ENCODE assay signal across 28 cellular contexts in the genomic region with DNA sequence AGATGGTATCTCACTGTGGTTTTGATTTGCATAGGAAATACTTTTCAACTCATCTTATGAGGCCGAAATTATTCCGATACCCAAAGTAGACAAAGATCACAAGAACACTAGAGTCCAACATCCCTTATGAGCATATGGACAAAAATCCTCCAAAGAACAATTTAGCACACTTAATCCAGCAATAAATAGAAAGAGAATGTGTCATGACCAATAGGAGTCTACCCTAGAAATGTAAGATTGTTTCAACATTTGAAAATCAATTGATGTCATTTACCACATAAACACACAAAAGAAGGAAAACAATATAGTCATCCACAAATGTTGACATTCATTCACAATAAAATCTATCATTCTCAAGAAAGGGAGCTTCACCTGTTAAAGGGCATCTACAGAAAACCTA.
"Had no signal": no experiment of that assay in that cellular context is flagged by ENCODE, and none has a peak within 500 bp of the region (broad histone marks: within the 10 kb centered on the region; RNA-seq: fewer than 3 reads in every experiment).

No MANE protein-coding gene starts in this region.

- H3K4me1 ChIP-seq: colonic mucosa, esophagus muscularis mucosa, esophagus squamous epithelium, foreskin keratinocyte, gastrocnemius medialis, gastroesophageal sphincter, heart left ventricle, heart right ventricle had no signal

- H3K4me3 ChIP-seq: colonic mucosa, coronary artery, dorsolateral prefrontal cortex, esophagus muscularis mucosa, esophagus squamous epithelium, gastrocnemius medialis, gastroesophageal sphincter, heart left ventricle, heart right ventricle had no signal

- ATAC-seq: effector memory CD8-positive, alpha-beta T cell; esophagus mucosa; foreskin keratinocyte; gastrocnemius medialis; gastroesophageal sphincter; heart left ventricle; heart right ventricle had no signal

- H3K36me3 ChIP-seq: colonic mucosa, esophagus muscularis mucosa, esophagus squamous epithelium, gastrocnemius medialis, gastroesophageal sphincter, heart left ventricle, heart right ventricle had no signal

- FAIRE-seq: colon, endometrium, endothelial cell of umbilical vein, frontal cortex had no signal

- DNase-seq: colonic mucosa; cortex of kidney; dermis blood vessel endothelial cell; dorsolateral prefrontal cortex; effector CD4-positive, alpha-beta T cell; effector CD8-positive, alpha-beta T cell; effector memory CD4-positive, alpha-beta T cell; effector memory CD8-positive, alpha-beta T cell; endodermal cell; erythroblast; esophagus squamous epithelium; foreskin fibroblast; foreskin keratinocyte; foreskin melanocyte; gastrocnemius medialis; glutamatergic neuron; head of caudate nucleus; heart left ventricle; heart right ventricle had no signal

- H3K9me3 ChIP-seq: colonic mucosa, esophagus muscularis mucosa, esophagus squamous epithelium, gastrocnemius medialis had no signal

- H3K27me3 ChIP-seq: colonic mucosa, esophagus muscularis mucosa, esophagus squamous epithelium, foreskin keratinocyte, gastrocnemius medialis, gastroesophageal sphincter had no signal

- H3K27ac ChIP-seq: colonic mucosa, coronary artery, dorsolateral prefrontal cortex, epithelial cell of prostate, esophagus muscularis mucosa, esophagus squamous epithelium, foreskin keratinocyte, gastrocnemius medialis, gastroesophageal sphincter, heart left ventricle, heart right ventricle had no signal
